Comparison of ENCODE assay signal across 8 cellular contexts in the genomic region with DNA sequence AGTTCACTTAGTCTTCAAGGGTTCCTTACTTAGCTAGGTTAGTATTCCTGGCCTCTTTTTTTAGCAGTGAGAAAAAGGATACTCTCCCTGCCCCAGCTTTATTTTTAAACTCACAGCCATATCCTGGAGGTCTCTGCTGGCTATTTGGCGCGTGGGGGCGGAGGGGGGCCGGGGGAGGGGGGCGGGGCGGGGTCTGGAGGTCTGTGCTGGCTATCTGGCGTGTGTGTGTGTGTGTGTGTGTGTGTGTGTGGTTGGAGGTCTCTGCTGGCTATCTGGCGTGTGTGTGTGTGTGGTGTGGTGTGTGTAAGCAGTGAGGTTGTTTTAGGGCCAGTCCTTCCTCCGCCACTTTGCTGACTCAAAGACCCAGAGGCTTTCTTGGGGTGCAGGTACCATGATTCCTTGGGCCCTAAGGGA. TPM values are rescaled to one million over a fixed set of nuclear protein-coding genes. Genes with fewer than 3 reads are reported as not detected.
A peak's percentile ranks its signal among the peaks of the same experiment; 100 is the strongest.
DNase-seq lines count a peak whose midpoint lies in the region; ATAC-seq and TF ChIP-seq lines count a peak whose summit lies in the region.

No MANE protein-coding gene starts in this region.

- no peak overlapping the region for H3K27ac Mint-ChIP-seq in activated naive CD8-positive, alpha-beta T cell treated with anti-CD3 and anti-CD28 coated beads for 36 hours

- H3K36me3 Mint-ChIP-seq in activated naive CD8-positive, alpha-beta T cell treated with anti-CD3 and anti-CD28 coated beads for 36 hours, result no peaks in the 10 kb centered on the region

- CTCF ChIA-PET in HEK293 (lab: Yijun Ruan, JAX), result no interaction called here

- H3K9me3 Mint-ChIP-seq in activated naive CD8-positive, alpha-beta T cell treated with anti-CD3 and anti-CD28 coated beads for 36 hours, result peaks cover 4% of the 10 kb centered on the region

- H3K4me1 ChIP-seq in HEK293 (ENCODE audit: control insufficient read depth, insufficient read depth, low read length) (no peaks in the 10 kb centered on the region), right cardiac atrium (ENCODE audit: control insufficient read depth, insufficient read depth, low read length) (peaks cover 1% of the 10 kb centered on the region), skeletal muscle tissue (ENCODE audit: control insufficient read depth in 3 of 3, insufficient read depth in 3 of 3, low read length in 3 of 3) (peaks cover 6 to 19% (median 13%) of the 10 kb centered on the region in 3 donors)

- no peaks in the 10 kb centered on the region for H3K9me3 ChIP-seq in HEK293 (ENCODE audit: control insufficient read depth, insufficient read depth, low read depth, low read length)
- no peaks in the 10 kb centered on the region for H3K9me3 ChIP-seq in right cardiac atrium (ENCODE audit: control insufficient read depth, low read length)
- H3K9me3 ChIP-seq in skeletal muscle tissue (ENCODE audit: control insufficient read depth in 3 of 3, low read length in 3 of 3), result no peaks in the 10 kb centered on the region

- POLR2A ChIA-PET in HEK293 (lab: Yijun Ruan, JAX), result interaction anchor here (0.6 kb wide), 2 partner anchors 10 to 149 kb away, joined by 3 read pairs; no protein-coding TSS in a partner anchor

- H3K9ac ChIP-seq in skeletal muscle tissue (ENCODE audit: low read depth in 1 of 3, low read length in 3 of 3), result peak overlapping the region; percentile 86 to 94 (median 92)

- DNase-seq in activated naive CD8-positive, alpha-beta T cell treated with anti-CD3 and anti-CD28 coated beads for 36 hours, result no peak
- DNase-seq in right cardiac atrium (peak in 2 of 3 donors; percentile 31 to 36), DMS153 treated with DMSO at 0.1 percent for 48 hours (lab: John Stamatoyannopoulos, UW; ENCODE audit: unreplicated experiment) (no peak)

- H3K27me3 Mint-ChIP-seq in activated naive CD8-positive, alpha-beta T cell treated with anti-CD3 and anti-CD28 coated beads for 36 hours, result peaks cover 62% of the 10 kb centered on the region

- H3K4me1 Mint-ChIP-seq in activated naive CD8-positive, alpha-beta T cell treated with anti-CD3 and anti-CD28 coated beads for 36 hours, result no peaks in the 10 kb centered on the region

- ATAC-seq in right cardiac atrium (peak; percentile 34 to 50), HG03108 (IDR thresholded peaks at IDR 0.05; ENCODE audit: unreplicated experiment) (no peak), GM18870 (IDR thresholded peaks at IDR 0.05; ENCODE audit: unreplicated experiment) (no peak), GM21529 (IDR thresholded peaks at IDR 0.05; ENCODE audit: unreplicated experiment) (no peak)

- under 1% methylated on average over 9 of the region's 9 CpGs for WGBS in right cardiac atrium

- H3K27ac ChIP-seq in HEK293 (ENCODE audit: extremely low read depth, low read depth, low read length) (peak overlapping the region; percentile 59; the same call in 1 of the 2 replicates), right cardiac atrium (ENCODE audit: low read length) (peak overlapping the region; percentile 96), skeletal muscle tissue (ENCODE audit: low read depth, low read length) (peak overlapping the region; percentile 93)

- H3K36me3 ChIP-seq in HEK293 (ENCODE audit: control insufficient read depth in 2 of 2, insufficient read depth in 1 of 2, low read length in 2 of 2) (no peaks in the 10 kb centered on the region), skeletal muscle tissue (ENCODE audit: control insufficient read depth in 3 of 3, insufficient read depth in 3 of 3, low read length in 3 of 3) (no peaks in the 10 kb centered on the region)

- peak overlapping the region; percentile 61 for H3K4me3 Mint-ChIP-seq in activated naive CD8-positive, alpha-beta T cell treated with anti-CD3 and anti-CD28 coated beads for 36 hours

- H3K4me3 ChIP-seq in HEK293 (ENCODE audit: low read depth, low read length), result peak overlapping the region; percentile 60
- peak overlapping the region; percentile 41 for H3K4me3 ChIP-seq in right cardiac atrium (ENCODE audit: low read length)
- peak overlapping the region; percentile 76 to 84 (median 80) for H3K4me3 ChIP-seq in skeletal muscle tissue (ENCODE audit: low read length in 3 of 3)

- TF ChIP-seq CTCF in HEK293 (tag by site-specific recombination; IDR thresholded peaks at IDR 0.05), result no peak

- intact Hi-C loops in right cardiac atrium (cut with DNase I), result no loop called here

- H3K27me3 ChIP-seq in right cardiac atrium (ENCODE audit: control insufficient read depth, insufficient read depth), result no peaks in the 10 kb centered on the region
- H3K27me3 ChIP-seq in skeletal muscle tissue (ENCODE audit: control insufficient read depth in 3 of 3, insufficient read depth in 3 of 3, low read length in 3 of 3), result no peaks in the 10 kb centered on the region

TF ChIP-seq in HEK293, 187 proteins besides CTCF, POLR2A, EP300 and RAD21 (continues in another document):
- TF ChIP-seq, protein P1, sequence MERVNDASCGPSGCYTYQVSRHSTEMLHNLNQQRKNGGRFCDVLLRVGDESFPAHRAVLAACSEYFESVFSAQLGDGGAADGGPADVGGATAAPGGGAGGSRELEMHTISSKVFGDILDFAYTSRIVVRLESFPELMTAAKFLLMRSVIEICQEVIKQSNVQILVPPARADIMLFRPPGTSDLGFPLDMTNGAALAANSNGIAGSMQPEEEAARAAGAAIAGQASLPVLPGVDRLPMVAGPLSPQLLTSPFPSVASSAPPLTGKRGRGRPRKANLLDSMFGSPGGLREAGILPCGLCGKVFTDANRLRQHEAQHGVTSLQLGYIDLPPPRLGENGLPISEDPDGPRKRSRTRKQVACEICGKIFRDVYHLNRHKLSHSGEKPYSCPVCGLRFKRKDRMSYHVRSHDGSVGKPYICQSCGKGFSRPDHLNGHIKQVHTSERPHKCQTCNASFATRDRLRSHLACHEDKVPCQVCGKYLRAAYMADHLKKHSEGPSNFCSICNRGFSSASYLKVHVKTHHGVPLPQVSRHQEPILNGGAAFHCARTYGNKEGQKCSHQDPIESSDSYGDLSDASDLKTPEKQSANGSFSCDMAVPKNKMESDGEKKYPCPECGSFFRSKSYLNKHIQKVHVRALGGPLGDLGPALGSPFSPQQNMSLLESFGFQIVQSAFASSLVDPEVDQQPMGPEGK (tag by site-specific recombination; IDR thresholded peaks at IDR 0.05), result 0 out of 2 replicates have a peak, but pooled peaks have one; percentile 14
- TF ChIP-seq ZNF10 (tag by site-specific recombination; IDR thresholded peaks at IDR 0.05), result no peak
- TF ChIP-seq HOXA7 (CRISPR knock-in tag; IDR thresholded peaks at IDR 0.05; ENCODE audit: borderline replicate concordance), result no peak
- TF ChIP-seq, protein P2, sequence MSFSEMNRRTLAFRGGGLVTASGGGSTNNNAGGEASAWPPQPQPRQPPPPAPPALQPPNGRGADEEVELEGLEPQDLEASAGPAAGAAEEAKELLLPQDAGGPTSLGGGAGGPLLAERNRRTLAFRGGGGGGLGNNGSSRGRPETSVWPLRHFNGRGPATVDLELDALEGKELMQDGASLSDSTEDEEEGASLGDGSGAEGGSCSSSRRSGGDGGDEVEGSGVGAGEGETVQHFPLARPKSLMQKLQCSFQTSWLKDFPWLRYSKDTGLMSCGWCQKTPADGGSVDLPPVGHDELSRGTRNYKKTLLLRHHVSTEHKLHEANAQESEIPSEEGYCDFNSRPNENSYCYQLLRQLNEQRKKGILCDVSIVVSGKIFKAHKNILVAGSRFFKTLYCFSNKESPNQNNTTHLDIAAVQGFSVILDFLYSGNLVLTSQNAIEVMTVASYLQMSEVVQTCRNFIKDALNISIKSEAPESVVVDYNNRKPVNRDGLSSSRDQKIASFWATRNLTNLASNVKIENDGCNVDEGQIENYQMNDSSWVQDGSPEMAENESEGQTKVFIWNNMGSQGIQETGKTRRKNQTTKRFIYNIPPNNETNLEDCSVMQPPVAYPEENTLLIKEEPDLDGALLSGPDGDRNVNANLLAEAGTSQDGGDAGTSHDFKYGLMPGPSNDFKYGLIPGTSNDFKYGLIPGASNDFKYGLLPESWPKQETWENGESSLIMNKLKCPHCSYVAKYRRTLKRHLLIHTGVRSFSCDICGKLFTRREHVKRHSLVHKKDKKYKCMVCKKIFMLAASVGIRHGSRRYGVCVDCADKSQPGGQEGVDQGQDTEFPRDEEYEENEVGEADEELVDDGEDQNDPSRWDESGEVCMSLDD (tag by site-specific recombination; IDR thresholded peaks at IDR 0.05), result peak; percentile 67; the same call in 1 of the 2 replicates
- no peak for TF ChIP-seq ZNF521 (tag by site-specific recombination; IDR thresholded peaks at IDR 0.05)
- TF ChIP-seq ZNF529 (tag by site-specific recombination; IDR thresholded peaks at IDR 0.05; ENCODE audit: insufficient replicate concordance), result no peak
- peak; percentile 58; the same call in 1 of the 2 replicates for TF ChIP-seq ZNF223 (tag by site-specific recombination; IDR thresholded peaks at IDR 0.05)
- TF ChIP-seq ZNF561 (tag by site-specific recombination; IDR thresholded peaks at IDR 0.05; ENCODE audit: borderline replicate concordance), result no peak
- TF ChIP-seq, protein P3, sequence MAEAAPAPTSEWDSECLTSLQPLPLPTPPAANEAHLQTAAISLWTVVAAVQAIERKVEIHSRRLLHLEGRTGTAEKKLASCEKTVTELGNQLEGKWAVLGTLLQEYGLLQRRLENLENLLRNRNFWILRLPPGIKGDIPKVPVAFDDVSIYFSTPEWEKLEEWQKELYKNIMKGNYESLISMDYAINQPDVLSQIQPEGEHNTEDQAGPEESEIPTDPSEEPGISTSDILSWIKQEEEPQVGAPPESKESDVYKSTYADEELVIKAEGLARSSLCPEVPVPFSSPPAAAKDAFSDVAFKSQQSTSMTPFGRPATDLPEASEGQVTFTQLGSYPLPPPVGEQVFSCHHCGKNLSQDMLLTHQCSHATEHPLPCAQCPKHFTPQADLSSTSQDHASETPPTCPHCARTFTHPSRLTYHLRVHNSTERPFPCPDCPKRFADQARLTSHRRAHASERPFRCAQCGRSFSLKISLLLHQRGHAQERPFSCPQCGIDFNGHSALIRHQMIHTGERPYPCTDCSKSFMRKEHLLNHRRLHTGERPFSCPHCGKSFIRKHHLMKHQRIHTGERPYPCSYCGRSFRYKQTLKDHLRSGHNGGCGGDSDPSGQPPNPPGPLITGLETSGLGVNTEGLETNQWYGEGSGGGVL (tag by site-specific recombination; IDR thresholded peaks at IDR 0.05), result peak; percentile 59
- TF ChIP-seq, protein P4, sequence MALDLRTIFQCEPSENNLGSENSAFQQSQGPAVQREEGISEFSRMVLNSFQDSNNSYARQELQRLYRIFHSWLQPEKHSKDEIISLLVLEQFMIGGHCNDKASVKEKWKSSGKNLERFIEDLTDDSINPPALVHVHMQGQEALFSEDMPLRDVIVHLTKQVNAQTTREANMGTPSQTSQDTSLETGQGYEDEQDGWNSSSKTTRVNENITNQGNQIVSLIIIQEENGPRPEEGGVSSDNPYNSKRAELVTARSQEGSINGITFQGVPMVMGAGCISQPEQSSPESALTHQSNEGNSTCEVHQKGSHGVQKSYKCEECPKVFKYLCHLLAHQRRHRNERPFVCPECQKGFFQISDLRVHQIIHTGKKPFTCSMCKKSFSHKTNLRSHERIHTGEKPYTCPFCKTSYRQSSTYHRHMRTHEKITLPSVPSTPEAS (tag by site-specific recombination; IDR thresholded peaks at IDR 0.05), result peak; percentile 77

RNA-seq across cellular contexts. Expression of a gene that starts 0.6 kb away (rescaled TPM):
- total RNA-seq in activated naive CD8-positive, alpha-beta T cell treated with anti-CD3 and anti-CD28 coated beads for 36 hours, result under 1 TPM; 0.25 to 0.28 TPM
- 10 to 100 TPM in 3 of 4 donors, 1 to 10 TPM in 1; 10.0 to 17.4 (median 12.6) TPM for total RNA-seq in right cardiac atrium
- 12.4 TPM for polyA plus RNA-seq in right cardiac atrium
- total RNA-seq in skeletal muscle tissue, result 14.6 TPM

Comparison
In these comparisons a context has a peak if more than half of its experiments do, and no peak if none do; other contexts are left out.
1. DNase-seq: peak in right cardiac atrium (2 of 3); none in activated naive CD8-positive, alpha-beta T cell treated with anti-CD3 and anti-CD28 coated beads for 36 hours (single experiment) and DMS153 treated with DMSO at 0.1 percent for 48 hours (single experiment).
2. ATAC-seq: peak in right cardiac atrium (2 of 2); none in HG03108 (single experiment), GM18870 (single experiment) and GM21529 (single experiment).
3. RNA of a gene that starts 0.6 kb away (total RNA-seq): 14.6 TPM in skeletal muscle tissue (single experiment) and 10.0 to 17.4 TPM in right cardiac atrium; 0.25 to 0.28 TPM in activated naive CD8-positive, alpha-beta T cell treated with anti-CD3 and anti-CD28 coated beads for 36 hours; every median in the first group is over 4 times any median in the second.
4. Peak in every context shown above with its lines, with median percentiles within 50 percentile points of each other: H3K27ac ChIP-seq and H3K4me3 ChIP-seq.